Comparison of ENCODE assay signal across 11 cellular contexts in the genomic region with DNA sequence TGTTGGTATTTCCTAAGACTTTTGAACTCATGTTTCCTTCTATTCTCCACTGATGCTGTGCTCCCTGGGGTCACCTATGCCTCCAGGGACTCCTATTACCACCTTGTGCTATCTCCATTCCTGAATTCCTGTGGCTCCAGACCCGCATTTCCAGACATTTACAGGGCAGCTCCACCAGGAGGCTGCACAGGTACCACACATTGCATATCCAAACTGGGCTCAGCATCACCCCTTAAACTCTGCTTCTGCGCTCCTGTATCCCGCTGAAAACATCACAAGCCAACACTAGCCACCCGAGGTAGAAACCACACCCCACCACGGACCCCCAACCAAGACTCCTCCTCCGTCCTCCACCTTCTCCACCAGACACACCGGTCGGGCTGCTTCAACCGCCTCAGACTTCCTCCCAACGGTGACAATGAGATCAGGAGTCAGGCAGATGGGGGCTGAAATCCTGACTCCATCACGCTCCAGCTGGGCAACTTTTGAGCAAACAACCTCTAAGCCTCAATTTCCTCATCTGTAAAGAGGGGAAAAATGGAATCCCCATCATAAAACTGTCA. TPM values are rescaled to one million over a fixed set of nuclear protein-coding genes. Genes with fewer than 3 reads are reported as not detected.
DNase-seq lines count a peak whose midpoint lies in the region; ATAC-seq and TF ChIP-seq lines count a peak whose summit lies in the region.
"Had no signal": no experiment of that assay in that cellular context is flagged by ENCODE, and none has a peak within 500 bp of the region (broad histone marks: within the 10 kb centered on the region; RNA-seq: fewer than 3 reads in every experiment).

No MANE protein-coding gene starts in this region.

- no peaks in the 10 kb centered on the region for H3K27me3 ChIP-seq in neural progenitor cell

- peaks cover 23% of the 10 kb centered on the region for H3F3A ChIP-seq in neural progenitor cell (ENCODE audit: low read depth)

- no peak for ATAC-seq in central memory CD8-positive, alpha-beta T cell (replicated peaks; ENCODE audit: extremely low read depth, poor library complexity, severe bottlenecking)
- ATAC-seq in HG03469 (IDR thresholded peaks at IDR 0.05; ENCODE audit: unreplicated experiment) = no peak

- no peak overlapping the region for H3K9ac ChIP-seq in neural progenitor cell

- peak; percentile 34 for TF ChIP-seq CTCF in neural progenitor cell (IDR thresholded peaks at IDR 0.05)

- H2AFZ ChIP-seq in neural progenitor cell (replicated peaks) = no peak overlapping the region

- no peaks in the 10 kb centered on the region for H3K9me3 ChIP-seq in neural progenitor cell (ENCODE audit: low read depth)

- H3K27me3 Mint-ChIP-seq in central memory CD8-positive, alpha-beta T cell = no peaks in the 10 kb centered on the region
- peaks cover 10% of the 10 kb centered on the region for H3K27me3 Mint-ChIP-seq in neural progenitor cell (ENCODE audit: insufficient read depth, low read depth)

- DNase-seq in NCI-H526 (lab: John Stamatoyannopoulos, UW) (peak; percentile 22 to 33), NCI-H526 treated with DMSO at 0.1 percent for 48 hours (lab: John Stamatoyannopoulos, UW) (no peak), neural progenitor cell (ENCODE audit: low spot score) (peak; percentile 45), SK-N-DZ (ENCODE audit: low spot score) (no peak)
- no peak for DNase-seq in central memory CD8-positive, alpha-beta T cell (ENCODE audit: low spot score in 2 of 2)
- DNase-seq in activated CD4-positive, CD25-positive, alpha-beta regulatory T cell (lab: John Stamatoyannopoulos, UW) = no peak
- DNase-seq: activated effector memory CD4-positive, alpha-beta T cell treated with Interleukin-2 at 50 U/mL for 16 hours; NCI-H1930 had no signal

- no peaks in the 10 kb centered on the region for H3K36me3 ChIP-seq in neural progenitor cell

- no peak for TF ChIP-seq EP300 in Ishikawa (IDR thresholded peaks at IDR 0.05; ENCODE audit: borderline replicate concordance)

- peak; percentile 16; the same call in 1 of the 2 replicates for TF ChIP-seq RAD21 in Ishikawa (IDR thresholded peaks at IDR 0.05; ENCODE audit: low read depth)

- H4K20me1 ChIP-seq in neural progenitor cell (ENCODE audit: low read depth) = peaks cover 64% of the 10 kb centered on the region

- H3K4me2 ChIP-seq in neural progenitor cell = no peak overlapping the region

- H3K36me3 Mint-ChIP-seq in central memory CD8-positive, alpha-beta T cell (ENCODE audit: insufficient read depth) = peaks cover 12% of the 10 kb centered on the region
- no peaks in the 10 kb centered on the region for H3K36me3 Mint-ChIP-seq in neural progenitor cell

- H3K4me3 Mint-ChIP-seq in central memory CD8-positive, alpha-beta T cell = peak overlapping the region; percentile 93
- H3K4me3 Mint-ChIP-seq in neural progenitor cell = peak overlapping the region; percentile 62

- H3K79me2 ChIP-seq in neural progenitor cell (ENCODE audit: low read depth) = peaks cover 52% of the 10 kb centered on the region

- peak overlapping the region; percentile 94 for H3K27ac Mint-ChIP-seq in central memory CD8-positive, alpha-beta T cell (ENCODE audit: low read depth)
- H3K27ac Mint-ChIP-seq in neural progenitor cell = no peak overlapping the region

- no peaks in the 10 kb centered on the region for H3K9me3 Mint-ChIP-seq in central memory CD8-positive, alpha-beta T cell
- H3K9me3 Mint-ChIP-seq in neural progenitor cell = no peaks in the 10 kb centered on the region

- H3K27ac ChIP-seq in neural progenitor cell = no peak overlapping the region
- H3K27ac ChIP-seq: SK-N-MC had no signal

- peaks cover 55% of the 10 kb centered on the region for H3K4me1 Mint-ChIP-seq in central memory CD8-positive, alpha-beta T cell
- H3K4me1 Mint-ChIP-seq in neural progenitor cell = peaks cover 51% of the 10 kb centered on the region

- H3K4me1 ChIP-seq in neural progenitor cell = peaks cover 24% of the 10 kb centered on the region

- H3K4me3 ChIP-seq in neural progenitor cell = no peak overlapping the region
- H3K4me3 ChIP-seq: SK-N-MC had no signal

TF ChIP-seq in Ishikawa, 13 proteins besides CTCF, POLR2A, EP300 and RAD21:
- TF ChIP-seq USF1 (IDR thresholded peaks at IDR 0.05) (no peak), TAF1 (IDR thresholded peaks at IDR 0.05; ENCODE audit: low read depth) (no peak), TEAD4 (IDR thresholded peaks at IDR 0.05) (no peak), CREB1 (IDR thresholded peaks at IDR 0.05; ENCODE audit: low read depth) (no peak), TCF12 (IDR thresholded peaks at IDR 0.05; ENCODE audit: low read depth) (no peak), YY1 (IDR thresholded peaks at IDR 0.05; ENCODE audit: low read depth) (no peak), CEBPB (IDR thresholded peaks at IDR 0.05) (no peak), EGR1 (IDR thresholded peaks at IDR 0.05) (no peak), NFIC (IDR thresholded peaks at IDR 0.05) (no peak), FOXM1 (IDR thresholded peaks at IDR 0.05; ENCODE audit: borderline replicate concordance, low read depth) (no peak), ZBTB7A (IDR thresholded peaks at IDR 0.05; ENCODE audit: low read depth) (no peak), REST (IDR thresholded peaks at IDR 0.05; ENCODE audit: low read depth) (no peak)
- TF ChIP-seq, protein P1, sequence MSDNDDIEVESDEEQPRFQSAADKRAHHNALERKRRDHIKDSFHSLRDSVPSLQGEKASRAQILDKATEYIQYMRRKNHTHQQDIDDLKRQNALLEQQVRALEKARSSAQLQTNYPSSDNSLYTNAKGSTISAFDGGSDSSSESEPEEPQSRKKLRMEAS (IDR thresholded peaks at IDR 0.05) = no peak
TF ChIP-seq in Ishikawa: peak in this region for 0.

RNA-seq across cellular contexts. Expression of gene TNK2, which starts 10.4 kb away (rescaled TPM):
- total RNA-seq in neural progenitor cell (ENCODE audit: low replicate concordance) = 5.4 and 19.0 TPM in 2 replicates
- polyA plus RNA-seq in SK-N-DZ (2014; cell fraction: cytosol; rRNA removed) = 9.0 and 13.8 TPM in 2 replicates
- polyA plus RNA-seq in SK-N-DZ (2014; cell fraction: nucleus; rRNA removed) = 39.4 and 56.8 TPM in 2 replicates

Comparison
In these comparisons a context has a peak if more than half of its experiments do, and no peak if none do; other contexts are left out.
1. DNase-seq: peak in NCI-H526 (2 of 2) and neural progenitor cell (single experiment); none in NCI-H526 treated with DMSO at 0.1 percent for 48 hours (single experiment), central memory CD8-positive, alpha-beta T cell (0 of 2), SK-N-DZ (single experiment) and activated CD4-positive, CD25-positive, alpha-beta regulatory T cell (0 of 4).